In genomic region chr14:104856157-104856868, GRCh38 we compare ENCODE assay signal across 1 cellular context.
A peak's percentile ranks its signal among the peaks of the same experiment; 100 is the strongest.
TF ChIP-seq lines count a peak whose summit lies in the region.

No MANE protein-coding gene starts in this region.

TF ChIP-seq in HepG2, 621 proteins besides CTCF, POLR2A, EP300 and RAD21 (continued from another document and continues in another):
- no peak for TF ChIP-seq ARID5B (CRISPR knock-in tag; IDR thresholded peaks at IDR 0.05)
- TF ChIP-seq SPEN (CRISPR knock-in tag; IDR thresholded peaks at IDR 0.05; ENCODE audit: low read depth) = no peak
- no peak for TF ChIP-seq ZNF414 (CRISPR knock-in tag; IDR thresholded peaks at IDR 0.05)
- no peak for TF ChIP-seq SRSF1 (optimal IDR thresholded peaks at IDR 0.05; ENCODE audit: low read depth, low read length)
- TF ChIP-seq FIP1L1 (IDR thresholded peaks at IDR 0.05; ENCODE audit: borderline replicate concordance, insufficient read depth, low read depth, low read length) = 0 out of 2 replicates have a peak, but pooled peaks have one; percentile 58
- TF ChIP-seq NCOR1 (IDR thresholded peaks at IDR 0.05; ENCODE audit: borderline replicate concordance, low read length) = no peak
- no peak for TF ChIP-seq SNAPC2 (CRISPR knock-in tag; IDR thresholded peaks at IDR 0.05)
- no peak for TF ChIP-seq REXO4 (CRISPR knock-in tag; IDR thresholded peaks at IDR 0.05; ENCODE audit: borderline replicate concordance)
- no peak for TF ChIP-seq SAFB2 (CRISPR knock-in tag; IDR thresholded peaks at IDR 0.05; ENCODE audit: borderline replicate concordance, low read depth)
- TF ChIP-seq GLMP (CRISPR knock-in tag; IDR thresholded peaks at IDR 0.05; ENCODE audit: borderline replicate concordance) = no peak
- no peak for TF ChIP-seq ZNF160 (CRISPR knock-in tag; IDR thresholded peaks at IDR 0.05)
- TF ChIP-seq HCFC1 (IDR thresholded peaks at IDR 0.05; ENCODE audit: low read depth, low read length) = no peak
- 0 out of 2 replicates have a peak, but pooled peaks have one; percentile 15 for TF ChIP-seq ZFY (CRISPR knock-in tag; IDR thresholded peaks at IDR 0.05)
- TF ChIP-seq EEA1 (CRISPR knock-in tag; IDR thresholded peaks at IDR 0.05; ENCODE audit: borderline replicate concordance) = no peak
- no peak for TF ChIP-seq ZMAT3 (CRISPR knock-in tag; conservative IDR thresholded peaks at IDR 0.05)
- no peak for TF ChIP-seq FOXC1 (CRISPR knock-in tag; IDR thresholded peaks at IDR 0.05; ENCODE audit: borderline replicate concordance)
- 0 out of 2 replicates have a peak, but pooled peaks have one; percentile 34 for TF ChIP-seq TOPORS (CRISPR knock-in tag; IDR thresholded peaks at IDR 0.05)
- TF ChIP-seq YEATS4 (CRISPR knock-in tag; IDR thresholded peaks at IDR 0.05; ENCODE audit: borderline replicate concordance) = no peak
- TF ChIP-seq ZNF292 (CRISPR knock-in tag; IDR thresholded peaks at IDR 0.05; ENCODE audit: borderline replicate concordance, low read depth) = no peak
- TF ChIP-seq BORCS8-MEF2B (CRISPR knock-in tag; IDR thresholded peaks at IDR 0.05) = 0 out of 2 replicates have a peak, but pooled peaks have one; percentile 64
- no peak for TF ChIP-seq TAF15 (IDR thresholded peaks at IDR 0.05; ENCODE audit: low read depth, low read length, poor library complexity, severe bottlenecking)
- 0 out of 2 replicates have a peak, but pooled peaks have one; percentile 44 for TF ChIP-seq BRF2 (CRISPR knock-in tag; IDR thresholded peaks at IDR 0.05)
- no peak for TF ChIP-seq GABPB1 (CRISPR knock-in tag; IDR thresholded peaks at IDR 0.05)
- peak; percentile 69 for TF ChIP-seq TARDBP (CRISPR knock-in tag; IDR thresholded peaks at IDR 0.05)
- TF ChIP-seq MEIS2 (CRISPR knock-in tag; IDR thresholded peaks at IDR 0.05) = no peak
- TF ChIP-seq HNRNPH1 (optimal IDR thresholded peaks at IDR 0.05; ENCODE audit: low read depth, low read length) = peak; percentile 36
- TF ChIP-seq ZNF713 (CRISPR knock-in tag; IDR thresholded peaks at IDR 0.05) = no peak
- TF ChIP-seq GLI4 (CRISPR knock-in tag; IDR thresholded peaks at IDR 0.05; ENCODE audit: borderline replicate concordance) = no peak
- TF ChIP-seq HMGXB3 (CRISPR knock-in tag; IDR thresholded peaks at IDR 0.05; ENCODE audit: borderline replicate concordance) = no peak
- TF ChIP-seq ZNF709 (CRISPR knock-in tag; IDR thresholded peaks at IDR 0.05) = no peak
- no peak for TF ChIP-seq GPN1 (CRISPR knock-in tag; IDR thresholded peaks at IDR 0.05; ENCODE audit: borderline replicate concordance)
- no peak for TF ChIP-seq ZBTB4 (CRISPR knock-in tag; IDR thresholded peaks at IDR 0.05; ENCODE audit: borderline replicate concordance)
- peak; percentile 37; the same call in 1 of the 2 replicates for TF ChIP-seq TMF1 (CRISPR knock-in tag; IDR thresholded peaks at IDR 0.05; ENCODE audit: low read depth)
- TF ChIP-seq CEBPG (CRISPR knock-in tag; IDR thresholded peaks at IDR 0.05) = no peak
- TF ChIP-seq REL (CRISPR knock-in tag; conservative IDR thresholded peaks at IDR 0.05) = no peak
- peak; percentile 26; the same call in 1 of the 2 replicates for TF ChIP-seq CSRNP1 (CRISPR knock-in tag; IDR thresholded peaks at IDR 0.05)
- TF ChIP-seq ATF7 (IDR thresholded peaks at IDR 0.05) = no peak
- TF ChIP-seq ATF7 (CRISPR knock-in tag; IDR thresholded peaks at IDR 0.05) = no peak
- TF ChIP-seq KDM4B (CRISPR knock-in tag; IDR thresholded peaks at IDR 0.05) = no peak
- TF ChIP-seq ZNF556 (CRISPR knock-in tag; IDR thresholded peaks at IDR 0.05; ENCODE audit: borderline replicate concordance) = no peak
- TF ChIP-seq CHD4 (IDR thresholded peaks at IDR 0.05; ENCODE audit: borderline replicate concordance, low read length) = no peak
- no peak for TF ChIP-seq ZNF782 (CRISPR knock-in tag; IDR thresholded peaks at IDR 0.05; ENCODE audit: borderline replicate concordance)
- no peak for TF ChIP-seq KLF15 (CRISPR knock-in tag; IDR thresholded peaks at IDR 0.05; ENCODE audit: borderline replicate concordance)
- no peak for TF ChIP-seq RXRA (CRISPR knock-in tag; IDR thresholded peaks at IDR 0.05)
- no peak for TF ChIP-seq NFKB2 (CRISPR knock-in tag; IDR thresholded peaks at IDR 0.05; ENCODE audit: borderline replicate concordance)
- no peak for TF ChIP-seq ZNF737 (CRISPR knock-in tag; IDR thresholded peaks at IDR 0.05; ENCODE audit: borderline replicate concordance)
- peak; percentile 23; the same call in 1 of the 2 replicates for TF ChIP-seq ZFX (CRISPR knock-in tag; IDR thresholded peaks at IDR 0.05; ENCODE audit: low read depth)
- no peak for TF ChIP-seq ATF3 (CRISPR knock-in tag; IDR thresholded peaks at IDR 0.05)
- TF ChIP-seq TSC22D2 (CRISPR knock-in tag; IDR thresholded peaks at IDR 0.05; ENCODE audit: borderline replicate concordance) = no peak
- no peak for TF ChIP-seq ATF2 (CRISPR knock-in tag; IDR thresholded peaks at IDR 0.05)
- TF ChIP-seq ZNF615 (CRISPR knock-in tag; IDR thresholded peaks at IDR 0.05; ENCODE audit: borderline replicate concordance) = no peak
